Comparison of ENCODE assay signal across 8 cellular contexts in the genomic region with DNA sequence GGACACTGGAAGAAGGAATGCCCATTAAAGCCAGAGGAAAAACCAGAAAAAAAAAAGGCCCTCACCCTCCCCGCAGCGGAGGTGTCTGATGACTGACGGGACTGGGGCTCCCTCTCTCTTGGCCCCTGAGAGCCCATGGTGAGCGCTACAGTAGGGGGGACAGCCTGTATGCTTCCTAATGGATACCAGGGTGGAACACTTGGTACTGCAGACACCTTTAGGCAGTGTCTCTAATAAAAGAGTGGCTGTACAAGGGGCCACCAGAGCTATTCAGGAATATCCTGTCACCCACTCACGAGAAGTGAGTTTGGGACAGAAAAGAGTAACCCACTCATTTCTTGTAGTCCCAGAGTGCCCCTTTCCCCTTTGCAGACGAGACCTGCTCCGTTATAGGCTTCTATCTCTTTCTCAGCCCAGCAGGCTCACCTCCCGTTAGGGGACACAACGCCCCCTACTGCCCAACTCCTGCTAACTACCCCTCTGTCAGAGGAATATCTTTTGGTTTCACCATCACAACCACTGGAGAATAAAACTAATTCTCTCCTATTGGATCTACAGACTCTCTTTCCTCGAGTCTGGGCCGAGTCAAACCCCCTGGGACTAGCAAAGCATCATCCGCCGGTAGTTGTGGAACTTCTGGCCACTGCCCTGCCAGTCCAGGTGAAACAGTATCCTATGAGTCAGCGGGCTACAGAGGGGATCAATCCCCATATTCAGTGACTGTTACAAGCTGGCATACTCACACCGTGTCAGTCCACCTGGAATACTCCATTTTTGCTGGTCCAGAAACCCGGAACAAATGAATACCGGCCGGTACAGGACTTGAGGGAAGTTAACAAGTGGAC. TPM values are rescaled to one million over a fixed set of nuclear protein-coding genes. Genes with fewer than 3 reads are reported as not detected.
DNase-seq lines count a peak whose midpoint lies in the region; ATAC-seq and TF ChIP-seq lines count a peak whose summit lies in the region.

No MANE protein-coding gene starts in this region.

- H3K27ac Mint-ChIP-seq in activated T-helper 2 cell treated with anti-CD3 and anti-CD28 coated beads, Interferon-gamma antibody, Interleukin-2, Interleukin-4, amounts not matched to agents 10 μg/mL and 5 μg/mL and 100 μg/mL, durations not matched to agents 14 hours and 24 hours and 36 hours, result no peak overlapping the region

- H3K4me1 Mint-ChIP-seq in activated T-helper 2 cell treated with anti-CD3 and anti-CD28 coated beads, Interferon-gamma antibody, Interleukin-2, Interleukin-4, amounts not matched to agents 10 μg/mL and 5 μg/mL and 100 μg/mL, durations not matched to agents 14 hours and 24 hours and 36 hours (ENCODE audit: low read depth), result peaks cover 2% of the 10 kb centered on the region

- H3K36me3 ChIP-seq in gastrocnemius medialis, result no peaks in the 10 kb centered on the region

- H3K9me3 ChIP-seq in gastrocnemius medialis, result no peaks in the 10 kb centered on the region

- in situ Hi-C loops in gastrocnemius medialis (cut with MboI; ENCODE audit: low sequenced_read_pairs in 4 of 4), result no loop called here

- no peaks in the 10 kb centered on the region for H3K4me1 ChIP-seq in gastrocnemius medialis

- TF ChIP-seq POLR2A in gastrocnemius medialis (IDR thresholded peaks at IDR 0.05), result no peak

- intact Hi-C loops in activated T-helper 2 cell treated with anti-CD3 and anti-CD28 coated beads, Interferon-gamma antibody, Interleukin-2, Interleukin-4, amounts not matched to agents 10 μg/mL and 5 μg/mL and 100 μg/mL, durations not matched to agents 14 hours and 24 hours and 36 hours (cut with micrococcal nuclease), result loop anchor here (1.0 to 5.0 kb wide), 2 partner anchors 49 to 63 kb away; no protein-coding TSS in a partner anchor
- intact Hi-C loops in Right ventricle myocardium superior (cut with DNase I), result no loop called here
- intact Hi-C loops in gastrocnemius medialis (cut with DNase I; ENCODE audit: low total_unique reads), result no loop called here

- no peaks in the 10 kb centered on the region for H3K27me3 Mint-ChIP-seq in activated T-helper 2 cell treated with anti-CD3 and anti-CD28 coated beads, Interferon-gamma antibody, Interleukin-2, Interleukin-4, amounts not matched to agents 10 μg/mL and 5 μg/mL and 100 μg/mL, durations not matched to agents 14 hours and 24 hours and 36 hours (ENCODE audit: low read depth)

- H3K9me3 Mint-ChIP-seq in activated T-helper 2 cell treated with anti-CD3 and anti-CD28 coated beads, Interferon-gamma antibody, Interleukin-2, Interleukin-4, amounts not matched to agents 10 μg/mL and 5 μg/mL and 100 μg/mL, durations not matched to agents 14 hours and 24 hours and 36 hours, result no peaks in the 10 kb centered on the region

- DNase-seq in D341Med (ENCODE audit: low spot score), result peak; percentile 80
- peak; percentile 27 for DNase-seq in RWPE1 (ENCODE audit: low spot score)
- DNase-seq in activated T-helper 2 cell treated with anti-CD3 and anti-CD28 coated beads, Interferon-gamma antibody, Interleukin-2, Interleukin-4, amounts not matched to agents 10 μg/mL and 5 μg/mL and 100 μg/mL, durations not matched to agents 14 hours and 24 hours and 36 hours (ENCODE audit: low spot score), result peak; percentile 53
- DNase-seq in Right ventricle myocardium superior, result peak; percentile 60
- DNase-seq in gastrocnemius medialis, result peak; percentile 3 to 23
- no peak for DNase-seq in DMS153 (lab: John Stamatoyannopoulos, UW)

- H3K4me3 Mint-ChIP-seq in activated T-helper 2 cell treated with anti-CD3 and anti-CD28 coated beads, Interferon-gamma antibody, Interleukin-2, Interleukin-4, amounts not matched to agents 10 μg/mL and 5 μg/mL and 100 μg/mL, durations not matched to agents 14 hours and 24 hours and 36 hours (ENCODE audit: low read depth), result no peak overlapping the region

- no peak overlapping the region for H3K4me3 ChIP-seq in gastrocnemius medialis

- no peaks in the 10 kb centered on the region for H3K36me3 Mint-ChIP-seq in activated T-helper 2 cell treated with anti-CD3 and anti-CD28 coated beads, Interferon-gamma antibody, Interleukin-2, Interleukin-4, amounts not matched to agents 10 μg/mL and 5 μg/mL and 100 μg/mL, durations not matched to agents 14 hours and 24 hours and 36 hours (ENCODE audit: low read depth)

- ATAC-seq in GM19463 (IDR thresholded peaks at IDR 0.05; ENCODE audit: unreplicated experiment), result peak; percentile 95
- ATAC-seq in HG03521 (IDR thresholded peaks at IDR 0.05; ENCODE audit: unreplicated experiment), result peak; percentile 79
- peak; percentile 90 for ATAC-seq in Right ventricle myocardium superior (ENCODE audit: poor library complexity)
- peak; percentile 56 to 62 for ATAC-seq in gastrocnemius medialis

- CTCF ChIA-PET in RWPE1 (lab: Yijun Ruan, JAX), result interaction anchor here (0.6 kb wide), 2 partner anchors 14 to 280 kb away, joined by 3 read pairs; no protein-coding TSS in a partner anchor

- POLR2A ChIA-PET in RWPE1 (lab: Yijun Ruan, JAX; ENCODE audit: low non-redundant PET), result no interaction called here

- H3K27ac ChIP-seq in RWPE1 (no peak overlapping the region), gastrocnemius medialis (no peak overlapping the region)

- TF ChIP-seq CTCF in RWPE1 (conservative IDR thresholded peaks at IDR 0.05; ENCODE audit: low read depth) (peak; percentile 36; the same call in 1 of the 2 replicates), gastrocnemius medialis (IDR thresholded peaks at IDR 0.05 in 4 of 5, conservative IDR thresholded peaks at IDR 0.05 in 1 of 5) (peak in 4 of 5 experiments; percentile 12 to 55 (median 40))

- no peaks in the 10 kb centered on the region for H3K27me3 ChIP-seq in gastrocnemius medialis

RNA-seq across cellular contexts. Expression of a gene that starts 40.8 kb away (rescaled TPM):
- 27.5 and 29.6 TPM in 2 replicates for total RNA-seq in activated T-helper 2 cell treated with anti-CD3 and anti-CD28 coated beads, Interferon-gamma antibody, Interleukin-2, Interleukin-4, amounts not matched to agents 10 μg/mL and 5 μg/mL and 100 μg/mL, durations not matched to agents 14 hours and 24 hours and 36 hours
- total RNA-seq in Right ventricle myocardium superior (9.8 TPM), gastrocnemius medialis (10 to 100 TPM; 14.6 to 20.9 (median 16.1) TPM)

RNA-seq across cellular contexts. Expression of a gene that starts 50.3 kb away (rescaled TPM):
- total RNA-seq in activated T-helper 2 cell treated with anti-CD3 and anti-CD28 coated beads, Interferon-gamma antibody, Interleukin-2, Interleukin-4, amounts not matched to agents 10 μg/mL and 5 μg/mL and 100 μg/mL, durations not matched to agents 14 hours and 24 hours and 36 hours, result 1,565 and 1,599 TPM in 2 replicates
- total RNA-seq in Right ventricle myocardium superior (765 TPM), gastrocnemius medialis (1,000 to 10,000 TPM; 1,085 to 1,329 (median 1,254) TPM)
